In genomic region chr15:76994971-76995945, GRCh38 we compare ENCODE assay signal across 8 cellular contexts. TPM values are rescaled to one million over a fixed set of nuclear protein-coding genes. Genes with fewer than 3 reads are reported as not detected.
A peak's percentile ranks its signal among the peaks of the same experiment; 100 is the strongest.
DNase-seq lines count a peak whose midpoint lies in the region; ATAC-seq and TF ChIP-seq lines count a peak whose summit lies in the region.

Gene PSTPIP1 (plus strand): TSS chr15:76995126. CDS start chr15:76995574, 448 bp downstream.

- TF ChIP-seq CTCF in tibial artery (IDR thresholded peaks at IDR 0.05), result no peak
- TF ChIP-seq CTCF in Calu3 (IDR thresholded peaks at IDR 0.05; ENCODE audit: unreplicated experiment), result no peak

- H3K36me3 Mint-ChIP-seq in central memory CD8-positive, alpha-beta T cell (ENCODE audit: insufficient read depth), result peaks cover 18% of the 10 kb centered on the region
- H3K36me3 Mint-ChIP-seq in Calu3 (ENCODE audit: insufficient read depth, unreplicated experiment), result no peaks in the 10 kb centered on the region

- peak; percentile 64 for TF ChIP-seq POLR2A in GM18505 (IDR thresholded peaks at IDR 0.05; ENCODE audit: borderline replicate concordance, extremely low read depth, insufficient read depth, insufficient read length)

- H3K27ac Mint-ChIP-seq in central memory CD8-positive, alpha-beta T cell (ENCODE audit: low read depth), result peak within 1 kb of the TSS; percentile 92
- H3K27ac Mint-ChIP-seq in Calu3 (ENCODE audit: unreplicated experiment), result no peak within 1 kb of the TSS

- peak within 1 kb of the TSS; percentile 49 for H3K9ac ChIP-seq in mucosa of stomach (ENCODE audit: low read length)

- peak within 1 kb of the TSS; percentile 64 to 69 for H3K27ac ChIP-seq in tibial artery

- H3K36me3 ChIP-seq in mucosa of stomach (ENCODE audit: control insufficient read depth, insufficient read depth, low read length) (no peaks in the 10 kb centered on the region), tibial artery (no peaks in the 10 kb centered on the region)

- H3K4me1 ChIP-seq in mucosa of stomach (ENCODE audit: control insufficient read depth, insufficient read depth, low read length), result peaks cover 3% of the 10 kb centered on the region
- H3K4me1 ChIP-seq in tibial artery, result peaks cover 0 to 25% (median 18%) of the 10 kb centered on the region in 4 donors

- ATAC-seq in GM18505 (IDR thresholded peaks at IDR 0.05; ENCODE audit: unreplicated experiment) (peak; percentile 43), HG03342 (IDR thresholded peaks at IDR 0.05; ENCODE audit: unreplicated experiment) (peak; percentile 62), GM18867 (IDR thresholded peaks at IDR 0.05; ENCODE audit: unreplicated experiment) (no peak)
- peak; percentile 72 for ATAC-seq in central memory CD8-positive, alpha-beta T cell (replicated peaks; ENCODE audit: extremely low read depth, poor library complexity, severe bottlenecking)

- no peak within 1 kb of the TSS for H3K4me3 ChIP-seq in mucosa of stomach (ENCODE audit: low read length)
- H3K4me3 ChIP-seq in tibial artery, result peak within 1 kb of the TSS; percentile 28 to 34

- H3K9me3 Mint-ChIP-seq in central memory CD8-positive, alpha-beta T cell, result no peaks in the 10 kb centered on the region
- no peaks in the 10 kb centered on the region for H3K9me3 Mint-ChIP-seq in Calu3 (ENCODE audit: low read depth, unreplicated experiment)

- H3K4me3 Mint-ChIP-seq in central memory CD8-positive, alpha-beta T cell, result peak within 1 kb of the TSS; percentile 96
- no peak within 1 kb of the TSS for H3K4me3 Mint-ChIP-seq in Calu3 (ENCODE audit: low read depth, unreplicated experiment)

- intact Hi-C loops in tibial artery (cut with DNase I; ENCODE audit: low total_unique reads), result no loop called here
- intact Hi-C loops in Calu3 (cut with micrococcal nuclease; ENCODE audit: unreplicated experiment), result no loop called here

- H3K27me3 Mint-ChIP-seq in central memory CD8-positive, alpha-beta T cell, result no peaks in the 10 kb centered on the region
- peaks cover 31% of the 10 kb centered on the region for H3K27me3 Mint-ChIP-seq in Calu3 (ENCODE audit: unreplicated experiment)

- BruUV-seq in Calu3 (replicated peaks; lab: Mats Ljungman, UMichigan), result no TSS peak

- CTCF ChIA-PET in Calu3 (lab: Charles Lee), result no interaction called here

- H3K9me3 ChIP-seq in mucosa of stomach (ENCODE audit: control insufficient read depth, low read length), result no peaks in the 10 kb centered on the region
- no peaks in the 10 kb centered on the region for H3K9me3 ChIP-seq in tibial artery

- H3K4me1 Mint-ChIP-seq in central memory CD8-positive, alpha-beta T cell, result peaks cover 69% of the 10 kb centered on the region
- H3K4me1 Mint-ChIP-seq in Calu3 (ENCODE audit: low read depth, unreplicated experiment), result peaks cover 17% of the 10 kb centered on the region

- H3K27me3 ChIP-seq in mucosa of stomach (ENCODE audit: control insufficient read depth, insufficient read depth, low read length) (no peaks in the 10 kb centered on the region), tibial artery (no peaks in the 10 kb centered on the region)

- DNase-seq in UCSD-AML1 (lab: John Stamatoyannopoulos, UW; ENCODE audit: unreplicated experiment), result peak; percentile 71
- DNase-seq in central memory CD8-positive, alpha-beta T cell (ENCODE audit: low spot score in 2 of 2), result peak; percentile 47 to 56
- DNase-seq in tibial artery, result peak in 1 of 2 donors; percentile 79
- no peak for DNase-seq in Calu3

RNA-seq across cellular contexts. Expression of gene PSTPIP1, which starts in this region (rescaled TPM):
- total RNA-seq in Calu3 (2022), result not detected in 2 replicates
